Comparison of ENCODE assay signal across 37 cellular contexts in the genomic region with DNA sequence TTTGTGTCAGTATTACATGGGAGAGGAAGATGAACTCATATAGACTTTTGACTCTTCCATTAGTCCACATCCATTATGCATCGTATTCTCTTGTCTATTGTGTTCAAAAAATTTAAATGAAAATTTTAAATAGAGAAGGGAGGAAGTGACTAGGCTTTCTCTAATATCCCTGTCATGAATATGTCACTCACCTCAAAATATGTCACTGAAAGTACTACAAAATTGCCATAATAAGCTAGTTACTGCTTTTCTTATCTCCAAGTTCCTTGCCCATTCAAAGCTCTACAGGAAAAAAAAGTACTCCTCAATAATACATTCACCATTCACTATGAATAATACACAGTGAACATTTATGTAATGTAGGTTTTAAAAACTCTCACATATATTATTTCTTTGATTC. TPM values are rescaled to one million over a fixed set of nuclear protein-coding genes. Genes with fewer than 3 reads are reported as not detected.
"Had no signal": no experiment of that assay in that cellular context is flagged by ENCODE, and none has a peak within 500 bp of the region (broad histone marks: within the 10 kb centered on the region; RNA-seq: fewer than 3 reads in every experiment).

No MANE protein-coding gene starts in this region.

- DNase-seq: activated B cell treated with CpG ODN at 0.5 μM for 24 hours; activated CD4-positive, alpha-beta memory T cell treated with anti-CD3 and anti-CD28 coated beads for 36 hours; activated CD4-positive, alpha-beta T cell treated with anti-CD3 and anti-CD28 coated beads for 4 hours; activated CD4-positive, alpha-beta T cell treated with anti-CD3 and anti-CD28 coated beads, Interleukin-2, amount 10 ng/mL, durations not matched to agents 24 days and 14 days; activated CD4-positive, alpha-beta T cell treated with anti-CD3 and anti-CD28 coated beads, Interleukin-2, amount 50 U/mL, for 1 hour; activated CD4-positive, alpha-beta T cell treated with anti-CD3 and anti-CD28 coated beads, Interleukin-2, amount 50 U/mL, for 4 hours; activated CD4-positive, CD25-positive, alpha-beta regulatory T cell treated with anti-CD3 and anti-CD28 coated beads, Interleukin-2, amount 50 U/mL, for 72 hours; activated CD8-positive, alpha-beta memory T cell treated with anti-CD3 and anti-CD28 coated beads, Interleukin-2, amount 50 U/mL, for 4 hours; activated CD8-positive, alpha-beta T cell treated with anti-CD3 and anti-CD28 coated beads for 36 hours; activated effector memory CD4-positive, alpha-beta T cell treated with anti-CD3 and anti-CD28 coated beads, Interleukin-2, amount 50 U/mL, for 16 hours; activated gamma-delta T cell treated with Interleukin-2 at 50 U/mL for 16 hours; activated naive CD4-positive, alpha-beta T cell; activated naive CD4-positive, alpha-beta T cell treated with anti-CD3 and anti-CD28 coated beads for 36 hours; activated naive CD4-positive, alpha-beta T cell treated with anti-CD3 and anti-CD28 coated beads, Interleukin-2, amount 50 U/mL, for 16 hours; activated naive CD8-positive, alpha-beta T cell treated with anti-CD3 and anti-CD28 coated beads for 36 hours; activated T-cell treated with anti-CD3 and anti-CD28 coated beads for 4 hours; activated T-cell treated with anti-CD3 and anti-CD28 coated beads, Interleukin-2, amount 50 U/mL, for 1 hour; activated T-cell treated with anti-CD3 and anti-CD28 coated beads, Interleukin-2, amount 50 U/mL, for 4 hours; activated T-cell treated with anti-CD3 and anti-CD28 coated beads, Interleukin-2, amount 50 U/mL, for 72 hours; adrenal gland; amniotic stem cell; aorta; body of pancreas; brain microvascular endothelial cell; central memory CD4-positive, alpha-beta T cell; T-helper 1 cell; T-helper 2 cell; T-helper 9 cell had no signal

- ATAC-seq: activated CD8-positive, alpha-beta T cell treated with anti-CD3 and anti-CD28 coated beads for 36 hours; activated naive CD4-positive, alpha-beta T cell treated with anti-CD3 and anti-CD28 coated beads, Interleukin-2, amount 50 U/mL, for 72 hours; activated T-cell treated with anti-CD3 and anti-CD28 coated beads, Interleukin-2, amount 50 U/mL, for 4 hours; activated T-cell treated with anti-CD3 and anti-CD28 coated beads, Interleukin-2, amount 50 U/mL, for 72 hours; activated T-helper 17 cell treated with anti-CD3 and anti-CD28 coated beads, Interleukin-2, amount 50 U/mL, for 72 hours; body of pancreas had no signal

- FAIRE-seq: astrocyte had no signal

- H3K27me3 ChIP-seq: adrenal gland, body of pancreas, brain microvascular endothelial cell, breast epithelium had no signal

- H3K4me1 ChIP-seq: adrenal gland, body of pancreas, breast epithelium had no signal

- H3K9me3 ChIP-seq: adrenal gland, body of pancreas, breast epithelium had no signal

- H3K36me3 ChIP-seq: adrenal gland, brain microvascular endothelial cell, breast epithelium had no signal

- H3K27ac ChIP-seq: adrenal gland, body of pancreas, brain microvascular endothelial cell, breast epithelium, VCaP had no signal

- H3K4me3 ChIP-seq: adrenal gland, body of pancreas, breast epithelium had no signal

RNA-seq across cellular contexts. Expression of a gene that starts 22.3 kb away (rescaled TPM):
- total RNA-seq: activated B cell treated with CpG ODN at 0.5 μM for 24 hours; activated CD4-positive, alpha-beta memory T cell treated with anti-CD3 and anti-CD28 coated beads for 36 hours; activated CD4-positive, alpha-beta T cell treated with anti-CD3 and anti-CD28 coated beads, Interleukin-2, amount 10 ng/mL, durations not matched to agents 24 days and 14 days; activated CD8-positive, alpha-beta memory T cell treated with anti-CD3 and anti-CD28 coated beads for 36 hours; activated CD8-positive, alpha-beta T cell treated with anti-CD3 and anti-CD28 coated beads for 36 hours; activated naive CD4-positive, alpha-beta T cell treated with anti-CD3 and anti-CD28 coated beads for 36 hours; activated naive CD4-positive, alpha-beta T cell treated with anti-CD3 and anti-CD28 coated beads, Interleukin-2, amount 50 U/mL, for 72 hours; activated naive CD8-positive, alpha-beta T cell treated with anti-CD3 and anti-CD28 coated beads for 36 hours; activated T-cell treated with anti-CD3 and anti-CD28 coated beads, Interleukin-2, amount 50 U/mL, for 4 hours; activated T-cell treated with anti-CD3 and anti-CD28 coated beads, Interleukin-2, amount 50 U/mL, for 72 hours; activated T-helper 1 cell treated with anti-CD3 and anti-CD28 coated beads, Interleukin-12 subunit alpha, Interleukin-12 subunit beta, Interleukin-2, Interleukin-4 antibody, amounts not matched to agents 30 ng/mL and 10 ng/mL and 1 ng/mL, durations not matched to agents 14 hours and 24 hours and 36 hours; activated T-helper 17 cell treated with anti-CD3 and anti-CD28 coated beads, Interleukin-2, amount 50 U/mL, for 72 hours; aorta; astrocyte; breast epithelium; cardiac septum; cerebellum had no signal
- polyA plus RNA-seq: aorta had no signal
